ENCODE assay signal across 16 cellular contexts in the genomic region with DNA sequence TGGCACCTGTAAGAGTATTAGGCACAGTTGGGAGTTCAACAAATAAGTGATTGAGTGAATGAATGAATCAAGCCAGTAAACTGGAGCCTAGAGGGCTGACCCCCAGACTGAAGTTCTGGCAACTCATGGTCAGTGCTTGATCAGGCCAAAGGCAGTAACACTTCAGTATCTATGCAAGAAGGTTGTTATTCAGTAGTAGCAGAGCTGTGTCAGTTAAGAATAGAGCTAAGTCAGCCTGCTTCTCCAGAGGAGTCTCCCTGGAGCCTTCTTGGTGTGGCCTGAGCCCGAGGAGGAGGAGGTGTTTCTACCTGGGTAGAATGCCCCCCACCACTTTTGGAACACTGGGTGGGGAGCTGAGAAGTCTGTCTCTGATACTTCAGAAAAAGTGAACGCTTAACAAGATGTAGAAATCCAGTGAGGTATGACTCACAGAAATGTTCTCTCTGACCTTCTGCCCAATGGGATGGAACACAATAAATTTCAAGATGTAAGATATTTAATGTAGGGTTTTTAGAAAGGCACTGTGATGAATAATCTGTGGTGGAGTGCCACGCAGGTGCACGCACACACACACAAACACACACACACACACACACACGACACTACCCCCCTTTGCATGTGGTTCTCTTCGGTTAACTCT.
A peak's percentile ranks its signal among the peaks of the same experiment; 100 is the strongest.
DNase-seq lines count a peak whose midpoint lies in the region; ATAC-seq and TF ChIP-seq lines count a peak whose summit lies in the region.
"Had no signal": no experiment of that assay in that cellular context is flagged by ENCODE, and none has a peak within 500 bp of the region (broad histone marks: within the 10 kb centered on the region; RNA-seq: fewer than 3 reads in every experiment).

No MANE protein-coding gene starts in this region.

- TF ChIP-seq CTCF in epithelial cell of esophagus (IDR thresholded peaks at IDR 0.05; ENCODE audit: insufficient read depth, low read depth, low read length, missing control alignments), result no peak

- DNase-seq in GM03348 (ENCODE audit: low spot score), result peak; percentile 45
- DNase-seq in RPMI7951 (ENCODE audit: low read depth), result peak; percentile 28
- peak; percentile 33 for DNase-seq in epithelial cell of esophagus (ENCODE audit: low read depth)
- peak; percentile 66 for DNase-seq in renal cortical epithelial cell (ENCODE audit: low read depth)
- DNase-seq in anterior cingulate cortex (lab: John Stamatoyannopoulos, UW), result no peak
- DNase-seq in NCI-H1417 treated with DMSO at 0.1 percent for 48 hours (lab: John Stamatoyannopoulos, UW), result no peak
- DNase-seq: activated CD4-positive, alpha-beta T cell treated with anti-CD3 and anti-CD28 coated beads, Interleukin-2, amount 10 ng/mL, durations not matched to agents 7 days and 5 days; activated CD8-positive, alpha-beta memory T cell treated with anti-CD3 and anti-CD28 coated beads, Interleukin-2, amount 50 U/mL, for 4 hours; activated effector memory CD4-positive, alpha-beta T cell treated with Interleukin-2 at 50 U/mL for 16 hours; amygdala; stimulated activated CD4-positive, alpha-beta T cell treated with anti-CD3 and anti-CD28 coated beads, Interleukin-15, amount 100 ng/mL, for 24 hours; stimulated activated naive CD8-positive, alpha-beta T cell treated with anti-CD3 and anti-CD28 coated beads, Interleukin-15, Interleukin-2, amounts not matched to agents 100 U/mL and 50 U/mL, for 24 hours had no signal

- ATAC-seq in HG03039 (IDR thresholded peaks at IDR 0.05; ENCODE audit: unreplicated experiment) (no peak), HG03025 (IDR thresholded peaks at IDR 0.05; ENCODE audit: low FRiP score, unreplicated experiment) (no peak)
- ATAC-seq: stimulated activated naive CD8-positive, alpha-beta T cell treated with anti-CD3 and anti-CD28 coated beads, Interleukin-15, Interleukin-2, amounts not matched to agents 100 U/mL and 50 U/mL, for 24 hours had no signal

- H3K4me3 ChIP-seq in epithelial cell of esophagus (ENCODE audit: low read length), result no peak overlapping the region
- H3K4me3 ChIP-seq: coronary artery, right atrium auricular region had no signal

Comparison
In these comparisons a context has a peak if more than half of its experiments do, and no peak if none do; other contexts are left out.
1. DNase-seq: peak in GM03348 (single experiment), RPMI7951 (single experiment), epithelial cell of esophagus (single experiment) and renal cortical epithelial cell (single experiment); none in anterior cingulate cortex (0 of 58) and NCI-H1417 treated with DMSO at 0.1 percent for 48 hours (single experiment).